Comparison of ENCODE assay signal across 14 cellular contexts in genomic region chrX:69173906-69174305, GRCh38.
"Had no signal": no experiment of that assay in that cellular context is flagged by ENCODE, and none has a peak within 500 bp of the region (broad histone marks: within the 10 kb centered on the region; RNA-seq: fewer than 3 reads in every experiment).

No MANE protein-coding gene starts in this region.

- H3K9me3 ChIP-seq: left lung, ovary, thoracic aorta had no signal

- H3K9me3 Mint-ChIP-seq: activated CD4-positive, alpha-beta memory T cell treated with anti-CD3 and anti-CD28 coated beads, Interleukin-2, amount 10 ng/mL, durations not matched to agents 7 days and 5 days had no signal

- H3K36me3 ChIP-seq: cardiac muscle cell, left lung, ovary, spleen, thoracic aorta had no signal

- H3K27ac Mint-ChIP-seq: activated CD4-positive, alpha-beta memory T cell treated with anti-CD3 and anti-CD28 coated beads, Interleukin-2, amount 10 ng/mL, durations not matched to agents 7 days and 5 days had no signal

- H3K27me3 ChIP-seq: cardiac muscle cell, left lung, ovary had no signal

- ATAC-seq: activated T-cell treated with anti-CD3 and anti-CD28 coated beads, Interleukin-2, amount 50 U/mL, for 4 hours; left lung; sciatic nerve had no signal

- H3K27ac ChIP-seq: cardiac muscle cell, left lung, ovary, spleen, thoracic aorta had no signal

- H3K4me3 ChIP-seq: cardiac muscle cell, left lung, ovary, spleen, thoracic aorta had no signal

- H3K4me1 ChIP-seq: left lung, spleen had no signal

- H3K4me3 Mint-ChIP-seq: activated CD4-positive, alpha-beta memory T cell treated with anti-CD3 and anti-CD28 coated beads, Interleukin-2, amount 10 ng/mL, durations not matched to agents 7 days and 5 days; activated T-cell treated with anti-CD3 and anti-CD28 coated beads, Interleukin-2, amount 50 U/mL, for 4 hours had no signal

- DNase-seq: activated CD4-positive, alpha-beta memory T cell treated with anti-CD3 and anti-CD28 coated beads, Interleukin-2, amount 10 ng/mL, durations not matched to agents 7 days and 5 days; activated CD4-positive, alpha-beta T cell treated with anti-CD3 and anti-CD28 coated beads for 4 hours; activated effector memory CD4-positive, alpha-beta T cell treated with Interleukin-2 at 50 U/mL for 16 hours; activated naive CD4-positive, alpha-beta T cell treated with anti-CD3 and anti-CD28 coated beads, Interleukin-2, amount 50 U/mL, for 16 hours; activated T-cell treated with anti-CD3 and anti-CD28 coated beads, Interleukin-2, amount 50 U/mL, for 4 hours; foreskin fibroblast; left lung; mammary epithelial cell; ovary; spleen; T-helper 2 cell had no signal

- H3K4me1 Mint-ChIP-seq: activated CD4-positive, alpha-beta memory T cell treated with anti-CD3 and anti-CD28 coated beads, Interleukin-2, amount 10 ng/mL, durations not matched to agents 7 days and 5 days had no signal
